19 cellular contexts compared by ENCODE assay signal in genomic region chr14:58703149-58703509, GRCh38.
DNase-seq lines count a peak whose midpoint lies in the region; ATAC-seq and TF ChIP-seq lines count a peak whose summit lies in the region.
"Had no signal": no experiment of that assay in that cellular context is flagged by ENCODE, and none has a peak within 500 bp of the region (broad histone marks: within the 10 kb centered on the region; RNA-seq: fewer than 3 reads in every experiment).

No MANE protein-coding gene starts in this region.

- H3K9ac ChIP-seq in colonic mucosa (ENCODE audit: low read depth in 2 of 2, low read length in 2 of 2) (no peak overlapping the region), neuronal stem cell (ENCODE audit: low read depth, low read length, poor library complexity) (no peak overlapping the region)

- no peak overlapping the region for H4K91ac ChIP-seq in neuronal stem cell (ENCODE audit: low read depth, low read length, poor library complexity)

- no peak overlapping the region for H3K14ac ChIP-seq in neuronal stem cell (ENCODE audit: low read length)

- no peak overlapping the region for H3K23ac ChIP-seq in neuronal stem cell (ENCODE audit: low read depth, low read length, poor library complexity)

- no peak overlapping the region for H2BK12ac ChIP-seq in neuronal stem cell (ENCODE audit: low read length)

- H4K20me1 ChIP-seq in osteoblast (ENCODE audit: insufficient read depth, low read length): no peaks in the 10 kb centered on the region

- H2BK5ac ChIP-seq in neuronal stem cell (ENCODE audit: low read length): no peak overlapping the region

- no peak overlapping the region for H4K8ac ChIP-seq in neuronal stem cell (ENCODE audit: low read depth, low read length)

- H3K36me3 ChIP-seq in colonic mucosa (no peaks in the 10 kb centered on the region), neuronal stem cell (replicated peaks in 1 of 2; ENCODE audit: control insufficient read depth in 2 of 2, insufficient read depth in 2 of 2, low read length in 2 of 2) (no peaks in the 10 kb centered on the region), osteoblast (ENCODE audit: insufficient read depth, low read length) (no peaks in the 10 kb centered on the region), ovary (no peaks in the 10 kb centered on the region)

- no peak overlapping the region for H2BK15ac ChIP-seq in neuronal stem cell (ENCODE audit: low read length)

- no CpG with 5 or more reads among the region's 1 CpG for WGBS in neuronal stem cell (ENCODE audit: extremely low coverage in 2 of 2, insufficient read length in 2 of 2, insufficient replicate concordance in 1 of 2), 2 donors
- WGBS in ovary, 3 donors: 80 to 94% (median 90%) methylated on average over 1 of the region's 1 CpG

- no peak overlapping the region for H3K18ac ChIP-seq in neuronal stem cell (ENCODE audit: low read length)

- intact Hi-C loops in colonic mucosa (cut with DNase I) (no loop called here), ovary (cut with DNase I) (no loop called here)

- no peak for ATAC-seq in HG02588 (IDR thresholded peaks at IDR 0.05; ENCODE audit: unreplicated experiment)
- ATAC-seq: Panc1 had no signal

- no peaks in the 10 kb centered on the region for H3K79me1 ChIP-seq in neuronal stem cell (ENCODE audit: low read depth, low read length)

- no peaks in the 10 kb centered on the region for H3K4me1 ChIP-seq in colonic mucosa
- peaks cover 0 to 9% of the 10 kb centered on the region in 2 donors for H3K4me1 ChIP-seq in neuronal stem cell (ENCODE audit: control insufficient read depth in 2 of 2, insufficient read depth in 1 of 2, low read depth in 1 of 2, low read length in 2 of 2)
- H3K4me1 ChIP-seq in osteoblast (ENCODE audit: insufficient read depth, low read length): no peaks in the 10 kb centered on the region
- peaks cover 4% of the 10 kb centered on the region for H3K4me1 ChIP-seq in ovary (ENCODE audit: insufficient read depth)

- H3K4me2 ChIP-seq in neuronal stem cell (ENCODE audit: insufficient read depth, low read length, poor library complexity, severe bottlenecking) (no peak overlapping the region), osteoblast (ENCODE audit: insufficient read depth, low read length) (no peak overlapping the region)

- peak; percentile 19 for DNase-seq in DMS 273 (lab: John Stamatoyannopoulos, UW; ENCODE audit: unreplicated experiment)
- no peak for DNase-seq in DMS 273 treated with DMSO at 0.1 percent for 48 hours (lab: John Stamatoyannopoulos, UW)
- DNase-seq in NCI-H69 (lab: John Stamatoyannopoulos, UW): peak; percentile 98
- DNase-seq in colonic mucosa: peak; percentile 51
- DNase-seq in neuronal stem cell (ENCODE audit: low spot score): no peak
- DNase-seq in osteoblast (ENCODE audit: insufficient read length, low spot score, missing footprints): no peak
- no peak for DNase-seq in ovary
- DNase-seq: COR-L47, DMS153, EL, Kasumi-1, MM.1S, NCI-H1092, NCI-H146, NCI-H524 treated with DMSO at 0.1 percent for 48 hours, Right ventricle myocardium superior had no signal

- no peak overlapping the region for H2BK120ac ChIP-seq in neuronal stem cell (ENCODE audit: low read depth, low read length)

- H3K27ac ChIP-seq in colonic mucosa: no peak overlapping the region
- H3K27ac ChIP-seq in neuronal stem cell (replicated peaks; ENCODE audit: low read length): no peak overlapping the region
- no peak overlapping the region for H3K27ac ChIP-seq in osteoblast (ENCODE audit: low read depth, low read length)
- H3K27ac ChIP-seq in ovary: no peak overlapping the region
- H3K27ac ChIP-seq: 22Rv1 had no signal

- no peak overlapping the region for H2AK5ac ChIP-seq in neuronal stem cell (ENCODE audit: low read depth, low read length)

- no peaks in the 10 kb centered on the region for H3K27me3 ChIP-seq in colonic mucosa
- no peaks in the 10 kb centered on the region for H3K27me3 ChIP-seq in neuronal stem cell (ENCODE audit: control insufficient read depth in 3 of 3, insufficient read depth in 3 of 3, low read depth in 1 of 3, low read length in 3 of 3)
- H3K27me3 ChIP-seq in osteoblast (ENCODE audit: insufficient read depth, low read length): no peaks in the 10 kb centered on the region
- H3K27me3 ChIP-seq in ovary: no peaks in the 10 kb centered on the region

- no peaks in the 10 kb centered on the region for H3K9me3 ChIP-seq in colonic mucosa
- no peaks in the 10 kb centered on the region for H3K9me3 ChIP-seq in neuronal stem cell (replicated peaks in 1 of 2; ENCODE audit: control insufficient read depth in 2 of 2, insufficient read depth in 1 of 2, low read depth in 1 of 2, low read length in 2 of 2)
- H3K9me3 ChIP-seq in osteoblast (ENCODE audit: low read depth, low read length): no peaks in the 10 kb centered on the region
- no peaks in the 10 kb centered on the region for H3K9me3 ChIP-seq in ovary

- H3K4me3 ChIP-seq in colonic mucosa: no peak overlapping the region
- H3K4me3 ChIP-seq in neuronal stem cell (ENCODE audit: low read length in 2 of 2): no peak overlapping the region
- H3K4me3 ChIP-seq in osteoblast (ENCODE audit: insufficient read depth, low read length): no peak overlapping the region
- no peak overlapping the region for H3K4me3 ChIP-seq in ovary

- TF ChIP-seq EP300 in ovary (IDR thresholded peaks at IDR 0.05): no peak

- TF ChIP-seq CTCF in colonic mucosa (IDR thresholded peaks at IDR 0.05) (no peak), osteoblast (IDR thresholded peaks at IDR 0.05; ENCODE audit: extremely low read depth, low read depth, low read length) (no peak), ovary (IDR thresholded peaks at IDR 0.05) (no peak)

- no peak overlapping the region for H3K4ac ChIP-seq in neuronal stem cell (ENCODE audit: low read length)

- H3K79me2 ChIP-seq in osteoblast (ENCODE audit: insufficient read depth, low read length): no peaks in the 10 kb centered on the region

- TF ChIP-seq POLR2A in ovary (IDR thresholded peaks at IDR 0.05): no peak

- peak overlapping the region; percentile 33 for H2AFZ ChIP-seq in neuronal stem cell (ENCODE audit: low read length)
- no peak overlapping the region for H2AFZ ChIP-seq in osteoblast (ENCODE audit: low read length)

Comparison
In these comparisons a context has a peak if more than half of its experiments do, and no peak if none do; other contexts are left out.
1. DNase-seq: peak in DMS 273 (single experiment), NCI-H69 (single experiment) and colonic mucosa (single experiment); none in DMS 273 treated with DMSO at 0.1 percent for 48 hours (single experiment), neuronal stem cell (single experiment), osteoblast (single experiment) and ovary (0 of 5).